18 cellular contexts compared by ENCODE assay signal in the genomic region with DNA sequence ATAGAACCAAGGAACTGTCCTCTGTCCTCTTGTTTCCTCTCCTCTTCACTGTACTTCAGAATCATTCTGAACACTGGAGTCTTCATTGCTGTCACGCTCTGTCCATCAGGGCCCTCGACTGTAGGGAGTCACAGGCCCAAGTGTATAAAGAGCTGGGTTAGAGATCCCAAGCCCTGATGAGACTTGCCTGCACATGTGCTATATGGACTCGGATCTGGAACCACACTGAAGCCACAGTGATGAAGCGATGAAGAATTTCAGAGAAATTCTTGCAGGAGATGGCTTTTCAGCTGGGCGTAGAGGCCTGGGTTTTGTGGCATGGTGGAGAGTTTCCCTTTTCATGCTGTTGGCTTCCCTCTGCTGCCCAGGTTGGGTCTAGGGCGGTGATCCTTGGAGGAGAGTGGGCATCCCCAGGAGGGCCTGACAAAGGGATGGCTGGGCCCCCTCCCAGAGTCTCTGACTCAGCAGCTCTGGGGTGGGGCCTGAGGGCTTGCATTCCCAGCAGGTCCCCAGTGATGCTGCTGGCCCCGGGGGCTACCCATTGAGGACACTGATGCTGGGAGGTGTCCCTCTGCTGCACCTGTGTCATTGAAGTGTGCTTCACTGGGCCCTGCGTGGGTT. TPM values are rescaled to one million over a fixed set of nuclear protein-coding genes. Genes with fewer than 3 reads are reported as not detected.
DNase-seq lines count a peak whose midpoint lies in the region; ATAC-seq and TF ChIP-seq lines count a peak whose summit lies in the region.
"Had no signal": no experiment of that assay in that cellular context is flagged by ENCODE, and none has a peak within 500 bp of the region (broad histone marks: within the 10 kb centered on the region; RNA-seq: fewer than 3 reads in every experiment).

No MANE protein-coding gene starts in this region.

- no peak; the same call in 1 of the 2 replicates for ATAC-seq in IMR-90 (ENCODE audit: low read depth)
- no peak for ATAC-seq in GM19324 (IDR thresholded peaks at IDR 0.05; ENCODE audit: low FRiP score, unreplicated experiment)
- ATAC-seq in GM18867 (IDR thresholded peaks at IDR 0.05; ENCODE audit: unreplicated experiment), result no peak
- ATAC-seq in GM18517 (IDR thresholded peaks at IDR 0.05; ENCODE audit: unreplicated experiment), result no peak
- ATAC-seq: T-cell had no signal

- peak; percentile 29 for DNase-seq in ELR (ENCODE audit: low read depth)
- DNase-seq in IMR-90, result no peak
- DNase-seq in endodermal cell, result peak; percentile 57
- no peak for DNase-seq in nephron progenitor cell
- no peak for DNase-seq in head of caudate nucleus
- DNase-seq: Caco-2, DMS153, KBM-7, NCI-H1417 treated with DMSO at 0.1 percent for 48 hours, NCI-H1930, NCI-H2171, NCI-H446, NCI-H774, PC-9, T-cell had no signal

- no peak overlapping the region for H2AK5ac ChIP-seq in IMR-90 (ENCODE audit: low read depth, low read length)

- no peak overlapping the region for H2BK15ac ChIP-seq in IMR-90 (ENCODE audit: low read depth, low read length)

- no peak overlapping the region for H2BK20ac ChIP-seq in IMR-90 (ENCODE audit: low read depth, low read length)

- H3K4me3 ChIP-seq in IMR-90 (ENCODE audit: insufficient read depth, low read depth, low read length) (no peak overlapping the region), endodermal cell (ENCODE audit: low read length) (no peak overlapping the region)
- H3K4me3 ChIP-seq: PC-9 had no signal

- H3K9me3 Mint-ChIP-seq in endodermal cell, result no peaks in the 10 kb centered on the region
- H3K9me3 Mint-ChIP-seq in nephron progenitor cell, result no peaks in the 10 kb centered on the region
- H3K9me3 Mint-ChIP-seq: T-cell had no signal

- no peak overlapping the region for H4K5ac ChIP-seq in IMR-90 (ENCODE audit: low read depth, low read length)

- H3K9me1 ChIP-seq in IMR-90 (ENCODE audit: insufficient read depth, low read length), result no peaks in the 10 kb centered on the region

- H3K56ac ChIP-seq in IMR-90 (ENCODE audit: extremely low read depth, insufficient read depth, low read length), result no peak overlapping the region

- TF ChIP-seq CTCF in IMR-90 (conservative IDR thresholded peaks at IDR 0.05; ENCODE audit: low read depth, low read length) (no peak), endodermal cell (conservative IDR thresholded peaks at IDR 0.05) (no peak), nephron progenitor cell (IDR thresholded peaks at IDR 0.05) (no peak)

- no TSS peak for BruUV-seq in IMR-90 (replicated peaks; lab: Mats Ljungman, UMichigan)

- 95% methylated on average over 4 of the region's 8 CpGs; no CpG with 5 or more reads in 1 of the 2 experiments for WGBS in IMR-90 (ENCODE audit: extremely low coverage in 2 of 2, insufficient read length in 1 of 2), 2 experiments
- WGBS in endodermal cell (ENCODE audit: insufficient coverage in 1 of 2, insufficient read length in 1 of 2), 2 experiments, result 64 to 87% methylated on average over 4 to 8 of the region's 8 CpGs

- CTCF ChIA-PET in IMR-90 (lab: Yijun Ruan, JAX), result interaction anchor here (0.7 kb wide), 1 partner anchor 216 kb away, joined by 3 read pairs; no protein-coding TSS in a partner anchor

- no peak for TF ChIP-seq POLR2A in IMR-90 (IDR thresholded peaks at IDR 0.05; ENCODE audit: low read depth, low read length)

- no peaks in the 10 kb centered on the region for H3K36me3 Mint-ChIP-seq in endodermal cell (ENCODE audit: low read depth)
- no peaks in the 10 kb centered on the region for H3K36me3 Mint-ChIP-seq in nephron progenitor cell (ENCODE audit: low read depth)
- H3K36me3 Mint-ChIP-seq: T-cell had no signal

- H2BK120ac ChIP-seq in IMR-90 (ENCODE audit: low read depth, low read length), result no peak overlapping the region

- H4K91ac ChIP-seq in IMR-90 (ENCODE audit: insufficient read depth, low read depth, low read length), result no peak overlapping the region

- no peaks in the 10 kb centered on the region for H3K36me3 ChIP-seq in IMR-90 (ENCODE audit: control insufficient read depth, insufficient read depth, low read length)
- no peaks in the 10 kb centered on the region for H3K36me3 ChIP-seq in endodermal cell (ENCODE audit: control insufficient read depth, insufficient read depth, low read length)

- dilution Hi-C loops in IMR-90 (cut with HindIII; ENCODE audit: low sequenced_read_pairs, unreplicated experiment), result no loop called here

- no peak overlapping the region for H3K23ac ChIP-seq in IMR-90 (ENCODE audit: low read depth, low read length)

- no peak overlapping the region for H3K9ac ChIP-seq in IMR-90 (ENCODE audit: low read depth, low read length)
- H3K9ac ChIP-seq in endodermal cell (ENCODE audit: extremely low read depth, low read length, poor library complexity, severe bottlenecking), result no peak overlapping the region

- H3K27me3 Mint-ChIP-seq in endodermal cell (ENCODE audit: insufficient read depth), result no peaks in the 10 kb centered on the region
- H3K27me3 Mint-ChIP-seq in nephron progenitor cell (ENCODE audit: low read depth, poor library complexity), result peaks cover 6% of the 10 kb centered on the region
- H3K27me3 Mint-ChIP-seq: T-cell had no signal

- in situ Hi-C loops in IMR-90 (cut with MboI; ENCODE audit: low sequenced_read_pairs), result loop anchor here (10.0 kb wide), 1 partner anchor 215 kb away; no protein-coding TSS in a partner anchor

- H3K27me3 ChIP-seq in IMR-90 (ENCODE audit: control insufficient read depth, insufficient read depth, low read length) (no peaks in the 10 kb centered on the region), endodermal cell (ENCODE audit: control insufficient read depth, insufficient read depth, low read length, poor library complexity, severe bottlenecking) (no peaks in the 10 kb centered on the region)

- H3K4me2 ChIP-seq in IMR-90 (ENCODE audit: low read depth, low read length), result no peak overlapping the region
- H3K4me2 ChIP-seq: PC-9 had no signal

- H2AFZ ChIP-seq in IMR-90 (replicated peaks; ENCODE audit: low read length, poor library complexity), result peak overlapping the region; percentile 26
- H2AFZ ChIP-seq: PC-9 had no signal

- H3K18ac ChIP-seq in IMR-90 (ENCODE audit: low read depth, low read length), result no peak overlapping the region

- H3K4me1 ChIP-seq in IMR-90 (ENCODE audit: control insufficient read depth, insufficient read depth, low read length) (peaks cover 2% of the 10 kb centered on the region), endodermal cell (ENCODE audit: control insufficient read depth, insufficient read depth, low read length) (no peaks in the 10 kb centered on the region)

- no peak overlapping the region for H4K8ac ChIP-seq in IMR-90 (ENCODE audit: low read depth in 2 of 2, low read length in 2 of 2)

- H3K79me1 ChIP-seq in IMR-90 (ENCODE audit: low read depth in 1 of 2, low read length in 2 of 2), result no peaks in the 10 kb centered on the region

- TF ChIP-seq RAD21 in IMR-90 (IDR thresholded peaks at IDR 0.05; ENCODE audit: low read length), result no peak

- no peak overlapping the region for H3K14ac ChIP-seq in IMR-90 (replicated peaks; ENCODE audit: low read depth, low read length)

- H3K9me3 ChIP-seq in IMR-90 (ENCODE audit: control insufficient read depth, insufficient read depth, low read length), result no peaks in the 10 kb centered on the region
- H3K9me3 ChIP-seq in endodermal cell (ENCODE audit: control insufficient read depth, low read length), result no peaks in the 10 kb centered on the region
- H3K9me3 ChIP-seq: Caco-2 had no signal

- intact Hi-C loops in IMR-90 (cut with micrococcal nuclease), result no loop called here
- intact Hi-C loops in head of caudate nucleus (cut with DNase I), result loop anchor here (10.0 kb wide), 1 partner anchor 95 kb away; no protein-coding TSS in a partner anchor

- no peak overlapping the region for H3K4me3 Mint-ChIP-seq in endodermal cell
- no peak overlapping the region for H3K4me3 Mint-ChIP-seq in nephron progenitor cell
- H3K4me3 Mint-ChIP-seq: T-cell had no signal

- H2AK9ac ChIP-seq in IMR-90 (replicated peaks; ENCODE audit: low read depth, low read length, poor library complexity), result no peak overlapping the region

- no peaks in the 10 kb centered on the region for H4K20me1 ChIP-seq in IMR-90 (ENCODE audit: insufficient read depth, low read length)

- no peak overlapping the region for H2BK5ac ChIP-seq in IMR-90 (ENCODE audit: low read depth, low read length, poor library complexity, severe bottlenecking)

- POLR2A ChIA-PET in IMR-90 (lab: Charles Lee; ENCODE audit: unreplicated experiment), result no interaction called here

- peaks cover 13% of the 10 kb centered on the region for H3K4me1 Mint-ChIP-seq in endodermal cell
- peaks cover 5% of the 10 kb centered on the region for H3K4me1 Mint-ChIP-seq in nephron progenitor cell

- H3K27ac ChIP-seq in IMR-90 (ENCODE audit: insufficient read depth, low read length) (no peak overlapping the region), endodermal cell (ENCODE audit: low read depth, low read length) (no peak overlapping the region)
- H3K27ac ChIP-seq: PC-9 had no signal

- H3K4ac ChIP-seq in IMR-90 (ENCODE audit: low read depth, low read length), result no peak overlapping the region

- H3K27ac Mint-ChIP-seq in endodermal cell, result no peak overlapping the region
- peak overlapping the region; percentile 78 for H3K27ac Mint-ChIP-seq in nephron progenitor cell
- H3K27ac Mint-ChIP-seq: T-cell had no signal

TF ChIP-seq in IMR-90, 13 proteins besides CTCF, POLR2A, EP300 and RAD21 (continues in another document):
- TF ChIP-seq FOS (IDR thresholded peaks at IDR 0.05; ENCODE audit: low read depth, low read length) (no peak), RFX5 (IDR thresholded peaks at IDR 0.05; ENCODE audit: low read depth, low read length) (no peak), MAFK (IDR thresholded peaks at IDR 0.05; ENCODE audit: low read depth, low read length) (no peak)
- TF ChIP-seq, protein P1, sequence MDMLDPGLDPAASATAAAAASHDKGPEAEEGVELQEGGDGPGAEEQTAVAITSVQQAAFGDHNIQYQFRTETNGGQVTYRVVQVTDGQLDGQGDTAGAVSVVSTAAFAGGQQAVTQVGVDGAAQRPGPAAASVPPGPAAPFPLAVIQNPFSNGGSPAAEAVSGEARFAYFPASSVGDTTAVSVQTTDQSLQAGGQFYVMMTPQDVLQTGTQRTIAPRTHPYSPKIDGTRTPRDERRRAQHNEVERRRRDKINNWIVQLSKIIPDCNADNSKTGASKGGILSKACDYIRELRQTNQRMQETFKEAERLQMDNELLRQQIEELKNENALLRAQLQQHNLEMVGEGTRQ (IDR thresholded peaks at IDR 0.05; ENCODE audit: low read depth, low read length), result no peak

RNA-seq across cellular contexts. Expression of a gene that starts 39.6 kb away (rescaled TPM):
- 26.7 and 29.9 TPM in 2 replicates for total RNA-seq in IMR-90 (2012; rRNA removed)
- polyA plus RNA-seq in IMR-90 (2012; rRNA removed), result 21.1 and 21.7 TPM in 2 replicates
- 14.4 and 15.6 TPM in 2 replicates for polyA plus RNA-seq in IMR-90 (2012; cell fraction: cytosol; rRNA removed)
- 20.1 and 46.1 TPM in 2 replicates for polyA plus RNA-seq in IMR-90 (2012; cell fraction: nucleus; rRNA removed; ENCODE audit: low replicate concordance)
- 100 to 1,000 TPM in 1 of 2 donors, 10 to 100 TPM in 1; 94.8 to 103 TPM for total RNA-seq in endodermal cell
- polyA plus RNA-seq in endodermal cell (2013, experiment 1 of 2), result 84.2 TPM
- polyA plus RNA-seq in endodermal cell (2013, experiment 2 of 2), result 82.6 TPM

RNA-seq across cellular contexts. Expression of a gene that starts 39.9 kb away (rescaled TPM):
- total RNA-seq in IMR-90 (2012; rRNA removed) (not detected in 2 replicates), endodermal cell (under 1 TPM; 0.18 to 0.24 TPM)
- polyA plus RNA-seq in IMR-90 (2012; rRNA removed), result not detected in 2 replicates
- polyA plus RNA-seq in IMR-90 (2012; cell fraction: cytosol; rRNA removed), result 0.01 TPM in 1 of 2 replicates, not detected in the other
- 0.02 and 0.14 TPM in 2 replicates for polyA plus RNA-seq in IMR-90 (2012; cell fraction: nucleus; rRNA removed; ENCODE audit: low replicate concordance)
- polyA plus RNA-seq in endodermal cell (2013, experiment 1 of 2), result 0.28 TPM
- polyA plus RNA-seq in endodermal cell (2013, experiment 2 of 2), result 0.21 TPM

Comparison
In these comparisons a context has a peak if more than half of its experiments do, and no peak if none do; other contexts are left out.
1. DNase-seq: peak in ELR (single experiment) and endodermal cell (single experiment); none in IMR-90 (single experiment), nephron progenitor cell (single experiment) and head of caudate nucleus (0 of 42).